15 cellular contexts compared by ENCODE assay signal in the genomic region with DNA sequence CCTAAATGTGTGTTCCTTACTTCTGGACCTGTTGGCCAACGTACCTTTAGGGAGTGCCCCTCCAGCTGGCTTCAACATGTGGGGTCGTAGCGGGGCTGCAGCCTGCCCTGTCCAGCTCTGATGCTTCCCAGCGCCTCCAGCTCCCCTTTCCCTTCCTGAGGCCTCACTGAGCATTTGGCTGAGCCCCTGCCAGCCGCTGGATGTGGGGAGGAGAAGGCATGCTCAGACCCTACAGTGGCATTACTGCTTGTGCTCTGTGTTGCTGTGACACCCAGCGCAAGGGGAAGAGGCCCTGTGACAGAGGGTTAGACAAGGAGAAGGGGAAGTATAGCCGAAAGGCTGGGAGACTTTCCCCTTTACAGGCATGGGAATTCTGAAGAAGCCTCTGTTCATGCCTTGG.
DNase-seq lines count a peak whose midpoint lies in the region; ATAC-seq and TF ChIP-seq lines count a peak whose summit lies in the region.
"Had no signal": no experiment of that assay in that cellular context is flagged by ENCODE, and none has a peak within 500 bp of the region (broad histone marks: within the 10 kb centered on the region; RNA-seq: fewer than 3 reads in every experiment).

No MANE protein-coding gene starts in this region.

- H3K4me3 Mint-ChIP-seq in activated naive CD8-positive, alpha-beta T cell, result no peak overlapping the region
- no peak overlapping the region for H3K4me3 Mint-ChIP-seq in activated naive CD8-positive, alpha-beta T cell treated with anti-CD3 and anti-CD28 coated beads, Interleukin-2, amount 50 U/mL, for 24 hours

- no peaks in the 10 kb centered on the region for H3K27me3 ChIP-seq in adipocyte (replicated peaks; ENCODE audit: control insufficient read depth, insufficient read depth, low read length)
- no peaks in the 10 kb centered on the region for H3K27me3 ChIP-seq in lung (ENCODE audit: control insufficient read depth, insufficient read depth)
- no peaks in the 10 kb centered on the region for H3K27me3 ChIP-seq in upper lobe of left lung
- no peaks in the 10 kb centered on the region for H3K27me3 ChIP-seq in gastroesophageal sphincter

- no peak for DNase-seq in activated naive CD8-positive, alpha-beta T cell treated with anti-CD3 and anti-CD28 coated beads, Interleukin-2, amount 50 U/mL, for 24 hours
- DNase-seq in adipocyte (ENCODE audit: low read depth), result no peak
- DNase-seq in lung (ENCODE audit: low spot score), result peak; percentile 25
- peak in 1 of 2 donors; percentile 29 for DNase-seq in upper lobe of left lung
- no peak for DNase-seq in D341Med (ENCODE audit: low spot score)
- DNase-seq: AML-193, HCEC 1CT, lower lobe of right lung, NCI-H1105 treated with DMSO at 0.1 percent for 48 hours, NCI-H345 had no signal

- H3K4me1 ChIP-seq in adipocyte (ENCODE audit: control insufficient read depth, insufficient read depth, low read length) (peaks cover 75% of the 10 kb centered on the region), lung (ENCODE audit: control insufficient read depth in 2 of 2, insufficient read depth in 2 of 2, low read length in 2 of 2) (peaks cover 15 to 42% of the 10 kb centered on the region in 2 donors), upper lobe of left lung (peaks cover 35 to 53% (median 48%) of the 10 kb centered on the region in 4 donors), gastroesophageal sphincter (peaks cover 0 to 64% (median 23%) of the 10 kb centered on the region in 3 donors)

- H3K9ac ChIP-seq in adipocyte (ENCODE audit: low read length), result peak overlapping the region; percentile 87

- H3K27ac ChIP-seq in lung (ENCODE audit: low read depth in 1 of 2, low read length in 1 of 2) (peak overlapping the region; percentile 0 to 95), upper lobe of left lung (peak overlapping the region; percentile 2 to 75 (median 58)), gastroesophageal sphincter (peak overlapping the region in 1 of 4 donors; percentile 33)
- H3K27ac ChIP-seq: lower lobe of right lung had no signal

- H3K9me3 Mint-ChIP-seq in activated naive CD8-positive, alpha-beta T cell (ENCODE audit: low read depth), result no peaks in the 10 kb centered on the region
- no peaks in the 10 kb centered on the region for H3K9me3 Mint-ChIP-seq in activated naive CD8-positive, alpha-beta T cell treated with anti-CD3 and anti-CD28 coated beads, Interleukin-2, amount 50 U/mL, for 24 hours

- no peak for ATAC-seq in activated naive CD8-positive, alpha-beta T cell treated with anti-CD3 and anti-CD28 coated beads, Interleukin-2, amount 50 U/mL, for 24 hours
- ATAC-seq in lung (ENCODE audit: insufficient read depth, low FRiP score) (no peak), upper lobe of left lung (ENCODE audit: low FRiP score in 2 of 2) (peak in 1 of 2 donors; percentile 38), gastroesophageal sphincter (no peak), GM21360 (IDR thresholded peaks at IDR 0.05; ENCODE audit: unreplicated experiment) (no peak)
- ATAC-seq: SK-N-SH treated with all-trans-retinoic acid at 6 μM for 48 hours had no signal

- TF ChIP-seq POLR2A in upper lobe of left lung (IDR thresholded peaks at IDR 0.05) (peak in 1 of 4 donors; percentile 35), gastroesophageal sphincter (IDR thresholded peaks at IDR 0.05) (no peak)

- TF ChIP-seq CTCF in lung (IDR thresholded peaks at IDR 0.05; ENCODE audit: control extremely low read depth, extremely low read depth), result no peak
- no peak for TF ChIP-seq CTCF in upper lobe of left lung (IDR thresholded peaks at IDR 0.05)
- TF ChIP-seq CTCF in gastroesophageal sphincter (IDR thresholded peaks at IDR 0.05), result no peak

- WGBS in lung, 2 donors, result 61 to 80% methylated on average over 7 of the region's 7 CpGs
- 81 to 88% methylated on average over 6 to 7 of the region's 7 CpGs for WGBS in upper lobe of left lung, 2 donors
- 60 to 100% methylated on average over 1 of the region's 7 CpGs for WGBS in gastroesophageal sphincter (ENCODE audit: low coverage in 1 of 2), 2 donors

- H3K36me3 ChIP-seq in adipocyte (ENCODE audit: control insufficient read depth, insufficient read depth, low read length, severe bottlenecking) (no peaks in the 10 kb centered on the region), lung (ENCODE audit: control insufficient read depth in 2 of 2, insufficient read depth in 2 of 2, low read length in 2 of 2) (peaks cover 0 to 5% of the 10 kb centered on the region in 2 donors), upper lobe of left lung (no peaks in the 10 kb centered on the region), gastroesophageal sphincter (no peaks in the 10 kb centered on the region)
- H3K36me3 ChIP-seq: lower lobe of right lung had no signal

- H3K4me3 ChIP-seq in adipocyte (ENCODE audit: low read length) (no peak overlapping the region), lung (no peak overlapping the region), upper lobe of left lung (no peak overlapping the region), gastroesophageal sphincter (no peak overlapping the region)
- H3K4me3 ChIP-seq: lower lobe of right lung, skin epidermis had no signal

- TF ChIP-seq EP300 in upper lobe of left lung (IDR thresholded peaks at IDR 0.05) (no peak), gastroesophageal sphincter (IDR thresholded peaks at IDR 0.05) (no peak)

- H3K36me3 Mint-ChIP-seq in activated naive CD8-positive, alpha-beta T cell, result peaks cover 20% of the 10 kb centered on the region
- peaks cover 60% of the 10 kb centered on the region for H3K36me3 Mint-ChIP-seq in activated naive CD8-positive, alpha-beta T cell treated with anti-CD3 and anti-CD28 coated beads, Interleukin-2, amount 50 U/mL, for 24 hours (ENCODE audit: low read depth)

- H3K9me3 ChIP-seq in adipocyte (ENCODE audit: control insufficient read depth, low read length) (peaks cover 7% of the 10 kb centered on the region), lung (ENCODE audit: control insufficient read depth in 2 of 2, insufficient read depth in 1 of 2, low read length in 1 of 2) (no peaks in the 10 kb centered on the region), upper lobe of left lung (no peaks in the 10 kb centered on the region), gastroesophageal sphincter (no peaks in the 10 kb centered on the region)
- H3K9me3 ChIP-seq: lower lobe of right lung had no signal

- H3K27ac Mint-ChIP-seq in activated naive CD8-positive, alpha-beta T cell, result peak overlapping the region; percentile 97
- no peak overlapping the region for H3K27ac Mint-ChIP-seq in activated naive CD8-positive, alpha-beta T cell treated with anti-CD3 and anti-CD28 coated beads, Interleukin-2, amount 50 U/mL, for 24 hours

- H3K4me1 Mint-ChIP-seq in activated naive CD8-positive, alpha-beta T cell (ENCODE audit: low read depth), result peaks cover 87% of the 10 kb centered on the region
- H3K4me1 Mint-ChIP-seq in activated naive CD8-positive, alpha-beta T cell treated with anti-CD3 and anti-CD28 coated beads, Interleukin-2, amount 50 U/mL, for 24 hours, result peaks cover 84% of the 10 kb centered on the region

- no peaks in the 10 kb centered on the region for H3K27me3 Mint-ChIP-seq in activated naive CD8-positive, alpha-beta T cell
- H3K27me3 Mint-ChIP-seq in activated naive CD8-positive, alpha-beta T cell treated with anti-CD3 and anti-CD28 coated beads, Interleukin-2, amount 50 U/mL, for 24 hours, result no peaks in the 10 kb centered on the region
